Comparison of ENCODE assay signal across 1 cellular context in genomic region chr7:118350260-118350659, GRCh38.
TF ChIP-seq lines count a peak whose summit lies in the region.

No MANE protein-coding gene starts in this region.

TF ChIP-seq in HCT116, 20 proteins besides CTCF, POLR2A, EP300 and RAD21 (continued from another document):
- no peak for TF ChIP-seq ELF1 (IDR thresholded peaks at IDR 0.05; ENCODE audit: borderline replicate concordance, low read depth)
